Comparison of ENCODE assay signal across 9 cellular contexts in the genomic region with DNA sequence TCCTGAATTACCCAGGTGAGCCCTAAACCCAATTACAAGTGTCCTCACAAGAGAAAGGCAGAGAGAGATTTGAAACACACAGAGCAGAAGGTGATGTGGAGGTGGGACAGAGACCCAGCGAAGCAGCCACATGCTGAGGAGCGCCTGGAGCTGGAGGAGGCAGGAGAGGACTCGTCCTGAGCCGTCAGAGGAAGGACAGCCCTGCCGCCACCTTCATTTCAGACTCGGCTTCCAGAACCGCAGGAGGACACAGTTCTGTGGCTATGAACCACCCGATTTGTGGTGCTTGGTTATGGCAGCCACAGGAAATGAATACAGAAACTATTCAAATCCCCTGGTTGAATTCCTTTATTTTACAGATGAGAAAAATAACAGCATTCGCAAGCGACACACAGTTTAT.
DNase-seq lines count a peak whose midpoint lies in the region; ATAC-seq lines count a peak whose summit lies in the region.
"Had no signal": no experiment of that assay in that cellular context is flagged by ENCODE, and none has a peak within 500 bp of the region (broad histone marks: within the 10 kb centered on the region; RNA-seq: fewer than 3 reads in every experiment).

No MANE protein-coding gene starts in this region.

- peak overlapping the region; percentile 67 for H3K4me3 Mint-ChIP-seq in central memory CD8-positive, alpha-beta T cell
- H3K4me3 Mint-ChIP-seq in stimulated activated memory B cell treated with anti-CD40 and anti-IgM and Interleukin-4, amounts not matched to agents 10 μg/mL and 1 μg/mL and 100 μg/mL, for 72 hours: peak overlapping the region; percentile 85

- peak overlapping the region; percentile 63 for H3K27ac Mint-ChIP-seq in central memory CD8-positive, alpha-beta T cell (ENCODE audit: low read depth)
- peak overlapping the region; percentile 95 for H3K27ac Mint-ChIP-seq in stimulated activated memory B cell treated with anti-CD40 and anti-IgM and Interleukin-4, amounts not matched to agents 10 μg/mL and 1 μg/mL and 100 μg/mL, for 72 hours

- no peaks in the 10 kb centered on the region for H3K36me3 Mint-ChIP-seq in central memory CD8-positive, alpha-beta T cell (ENCODE audit: insufficient read depth)
- H3K36me3 Mint-ChIP-seq in stimulated activated memory B cell treated with anti-CD40 and anti-IgM and Interleukin-4, amounts not matched to agents 10 μg/mL and 1 μg/mL and 100 μg/mL, for 72 hours: no peaks in the 10 kb centered on the region

- H3K4me1 Mint-ChIP-seq in central memory CD8-positive, alpha-beta T cell: peaks cover 12% of the 10 kb centered on the region
- peaks cover 12% of the 10 kb centered on the region for H3K4me1 Mint-ChIP-seq in stimulated activated memory B cell treated with anti-CD40 and anti-IgM and Interleukin-4, amounts not matched to agents 10 μg/mL and 1 μg/mL and 100 μg/mL, for 72 hours

- peak; percentile 8 for ATAC-seq in HG03521 (IDR thresholded peaks at IDR 0.05; ENCODE audit: unreplicated experiment)
- peak; percentile 25 for ATAC-seq in central memory CD8-positive, alpha-beta T cell (replicated peaks; ENCODE audit: extremely low read depth, poor library complexity, severe bottlenecking)
- peak; percentile 3 for ATAC-seq in stimulated activated memory B cell treated with anti-CD40 and anti-IgM and Interleukin-4, amounts not matched to agents 10 μg/mL and 1 μg/mL and 100 μg/mL, for 72 hours
- ATAC-seq in HG03520 (IDR thresholded peaks at IDR 0.05; ENCODE audit: unreplicated experiment): no peak
- ATAC-seq: Panc1 had no signal

- H3K27me3 Mint-ChIP-seq in central memory CD8-positive, alpha-beta T cell: peaks cover 28% of the 10 kb centered on the region
- H3K27me3 Mint-ChIP-seq in stimulated activated memory B cell treated with anti-CD40 and anti-IgM and Interleukin-4, amounts not matched to agents 10 μg/mL and 1 μg/mL and 100 μg/mL, for 72 hours: no peaks in the 10 kb centered on the region

- no peaks in the 10 kb centered on the region for H3K9me3 Mint-ChIP-seq in central memory CD8-positive, alpha-beta T cell
- no peaks in the 10 kb centered on the region for H3K9me3 Mint-ChIP-seq in stimulated activated memory B cell treated with anti-CD40 and anti-IgM and Interleukin-4, amounts not matched to agents 10 μg/mL and 1 μg/mL and 100 μg/mL, for 72 hours

- DNase-seq in NOMO-1 treated with DMSO at 0.1 percent for 48 hours (lab: John Stamatoyannopoulos, UW; ENCODE audit: unreplicated experiment): peak; percentile 16
- no peak for DNase-seq in NOMO-1 (lab: John Stamatoyannopoulos, UW; ENCODE audit: unreplicated experiment in 2 of 2)
- DNase-seq in central memory CD8-positive, alpha-beta T cell (ENCODE audit: low spot score in 2 of 2): no peak
- no peak for DNase-seq in SHP77 treated with DMSO at 0.1 percent for 48 hours (lab: John Stamatoyannopoulos, UW)
- DNase-seq in activated CD4-positive, CD25-positive, alpha-beta regulatory T cell treated with anti-CD3 and anti-CD28 coated beads, Interleukin-2, amount 50 U/mL, for 72 hours: no peak
